ENCODE assay signal across 8 cellular contexts in the genomic region with DNA sequence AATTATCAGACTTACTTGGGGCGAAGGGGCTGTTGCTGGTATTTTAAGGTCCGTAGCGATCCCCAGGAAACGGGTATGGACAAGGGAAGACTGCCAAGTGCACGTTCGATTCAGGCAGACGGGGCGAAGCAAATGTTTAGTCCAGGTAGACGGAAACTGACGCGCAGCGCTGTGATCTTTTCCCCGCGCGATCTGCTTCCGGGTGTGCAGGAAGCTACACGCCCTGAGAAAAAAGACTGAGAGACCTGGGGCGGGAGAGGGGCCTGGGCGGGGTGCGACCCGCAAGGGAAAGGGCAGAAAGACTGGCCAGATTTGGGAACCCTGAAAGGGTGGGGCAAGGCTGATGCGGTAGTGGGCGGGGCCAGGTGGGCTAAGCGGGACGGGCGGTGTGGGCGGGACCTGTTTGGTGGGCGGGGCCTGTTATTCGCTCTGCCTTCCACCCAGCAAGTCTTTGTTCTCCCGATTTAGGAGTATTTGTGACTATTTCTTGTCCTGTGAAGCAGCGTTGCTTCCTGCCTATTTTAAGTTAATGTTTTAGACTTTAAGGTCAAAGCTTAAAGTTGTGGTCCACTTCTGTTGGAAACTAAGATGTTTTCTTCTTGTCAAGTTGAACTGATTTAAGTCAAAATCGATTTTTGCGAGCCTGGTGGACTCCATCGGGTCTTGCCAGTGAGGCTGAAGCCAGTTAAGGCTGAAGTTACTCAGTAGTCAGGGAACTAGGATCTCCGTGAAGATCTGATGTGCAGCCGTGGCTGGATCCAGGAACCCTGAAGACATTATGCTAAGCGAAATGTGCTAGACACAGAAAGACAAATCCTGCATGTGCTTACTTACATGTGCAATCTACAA. TPM values are rescaled to one million over a fixed set of nuclear protein-coding genes. Genes with fewer than 3 reads are reported as not detected.
DNase-seq lines count a peak whose midpoint lies in the region; ATAC-seq lines count a peak whose summit lies in the region.

A gene (minus strand): TSS at position 301 of the 849 bp plus-strand sequence. CDS start 3,549 bp downstream, outside the sequence.

- peak; percentile 78 for ATAC-seq in GM21360 (IDR thresholded peaks at IDR 0.05; ENCODE audit: unreplicated experiment)

- H3K4me3 ChIP-seq in SJCRH30 (peak within 1 kb of the TSS; percentile 69), neuron (ENCODE audit: low read length) (peak within 1 kb of the TSS; percentile 51), stomach smooth muscle (ENCODE audit: low read length in 2 of 2) (peak within 1 kb of the TSS; percentile 99 to 100)

- peak within 1 kb of the TSS; percentile 90 to 97 for H3K9ac ChIP-seq in stomach smooth muscle (ENCODE audit: low read length in 2 of 2)

- H2AFZ ChIP-seq in neuron (ENCODE audit: low read depth, low read length): peak within 1 kb of the TSS; percentile 65

- peak within 1 kb of the TSS; percentile 31; the same call in 1 of the 2 replicates for H3K27ac ChIP-seq in SJCRH30
- peak within 1 kb of the TSS; percentile 80 for H3K27ac ChIP-seq in stomach smooth muscle (ENCODE audit: low read length)

- DNase-seq in C1 segment of cervical spinal cord (lab: John Stamatoyannopoulos, UW) (peak; percentile 28 to 80 (median 60)), LoVo (ENCODE audit: low spot score) (peak; percentile 78), SJCRH30 (peak; percentile 84 to 85), activated gamma-delta T cell treated with Interleukin-2 at 50 U/mL for 16 hours (peak; percentile 89), foreskin melanocyte (peak; percentile 52)

- peaks cover 14% of the 10 kb centered on the region for H3K36me3 ChIP-seq in SJCRH30
- H3K36me3 ChIP-seq in neuron (ENCODE audit: insufficient read depth, low read length): no peaks in the 10 kb centered on the region
- H3K36me3 ChIP-seq in stomach smooth muscle (ENCODE audit: control insufficient read depth in 2 of 2, insufficient read depth in 2 of 2, low read length in 2 of 2): peaks cover 7 to 12% of the 10 kb centered on the region in 2 donors

- no peaks in the 10 kb centered on the region for H3K9me3 ChIP-seq in SJCRH30 (replicated peaks)
- peaks cover 14% of the 10 kb centered on the region for H3K9me3 ChIP-seq in neuron (ENCODE audit: low read length)
- no peaks in the 10 kb centered on the region for H3K9me3 ChIP-seq in stomach smooth muscle (ENCODE audit: control insufficient read depth in 2 of 2, low read length in 2 of 2)

- no peaks in the 10 kb centered on the region for H3K27me3 ChIP-seq in SJCRH30
- H3K27me3 ChIP-seq in neuron (ENCODE audit: insufficient read depth, low read length): no peaks in the 10 kb centered on the region
- H3K27me3 ChIP-seq in stomach smooth muscle (ENCODE audit: control insufficient read depth in 1 of 2, insufficient read depth in 2 of 2, low read length in 2 of 2): no peaks in the 10 kb centered on the region

- H3K4me1 ChIP-seq in SJCRH30: peaks cover 3% of the 10 kb centered on the region; the same call in 1 of the 2 replicates
- H3K4me1 ChIP-seq in neuron (ENCODE audit: insufficient read depth, low read length): peaks cover 4% of the 10 kb centered on the region
- peaks cover 10% of the 10 kb centered on the region for H3K4me1 ChIP-seq in stomach smooth muscle (ENCODE audit: control insufficient read depth, insufficient read depth, low read length)

RNA-seq across cellular contexts. Expression of the gene that starts here (rescaled TPM):
- total RNA-seq in SJCRH30 (2014; rRNA removed; shearing (Covaris generic)): 4.9 and 5.9 TPM in 2 replicates

Comparison
In these comparisons a context has a peak if more than half of its experiments do, and no peak if none do; other contexts are left out.
1. Peak in every context shown above with its lines: DNase-seq, ATAC-seq, H3K4me3 ChIP-seq and H3K27ac ChIP-seq.